Comparison of ENCODE assay signal across 20 cellular contexts in genomic region chr5:103345461-103345860, GRCh38.
DNase-seq lines count a peak whose midpoint lies in the region; ATAC-seq, FAIRE-seq and TF ChIP-seq lines count a peak whose summit lies in the region.
"Had no signal": no experiment of that assay in that cellular context is flagged by ENCODE, and none has a peak within 500 bp of the region (broad histone marks: within the 10 kb centered on the region; RNA-seq: fewer than 3 reads in every experiment).

No MANE protein-coding gene starts in this region.

- DNase-seq in GM12892 (ENCODE audit: insufficient read length) (no peak), GM12878 (ENCODE audit: low read depth, low spot score) (peak; percentile 32)
- no peak for DNase-seq in activated CD4-positive, CD25-positive, alpha-beta regulatory T cell treated with anti-CD3 and anti-CD28 coated beads, Interleukin-2, amount 50 U/mL, for 72 hours
- DNase-seq: CD8-positive, alpha-beta memory T cell; HFFc6; Karpas-422; NCI-H187; NCI-H2107; NCI-H2227 treated with DMSO at 0.1 percent for 48 hours; NCI-H510A treated with DMSO at 0.1 percent for 48 hours; NCI-H82 had no signal

- intact Hi-C loops in GM12878 (cut with micrococcal nuclease; ENCODE audit: unreplicated experiment), result no loop called here

- peak; percentile 48 for FAIRE-seq in GM12892 (lab: Jason Lieb, UNC)
- FAIRE-seq in GM12878 (lab: Jason Lieb, UNC), result peak; percentile 35
- FAIRE-seq: A549, D721Med had no signal

- H3K4me2 ChIP-seq in GM12878 (ENCODE audit: control insufficient read depth, insufficient read depth), result no peak overlapping the region
- H3K4me2 ChIP-seq: A549, BLaER1 had no signal

- H3K79me2 ChIP-seq in GM12878 (ENCODE audit: control insufficient read depth, insufficient read depth, low read length), result no peaks in the 10 kb centered on the region

- no TSS peak for BruUV-seq in GM12878 (replicated peaks; lab: Mats Ljungman, UMichigan)

- no peak overlapping the region for H2AFZ ChIP-seq in GM12878 (ENCODE audit: control insufficient read depth, low read depth, low read length)

- SMC1A ChIA-PET in GM12878 (lab: Charles Lee; ENCODE audit: uncharacterized antibody, unreplicated experiment), result interaction anchor here (1.1 to 2.5 kb wide), 5 partner anchors 10 to 89 kb away, joined by 3 to 10 read pairs (median 5); no protein-coding TSS in a partner anchor

- in situ Hi-C loops in GM12878 (cut with MboI), result no loop called here

- H3K9ac ChIP-seq in GM12878 (ENCODE audit: control insufficient read depth, insufficient read depth, low read length), result no peak overlapping the region
- H3K9ac ChIP-seq: BLaER1 had no signal

- H3K27ac ChIP-seq in GM12878 (ENCODE audit: control insufficient read depth, insufficient read depth), result no peak overlapping the region
- H3K27ac ChIP-seq: A549, BLaER1, SK-N-MC had no signal

- peaks cover 21% of the 10 kb centered on the region for H3K4me1 ChIP-seq in GM12878 (ENCODE audit: control insufficient read depth, insufficient read depth, low read length)
- H3K4me1 ChIP-seq: BLaER1 had no signal

- ATAC-seq in GM21390 (IDR thresholded peaks at IDR 0.05; ENCODE audit: unreplicated experiment) (peak; percentile 64), HG03135 (IDR thresholded peaks at IDR 0.05; ENCODE audit: unreplicated experiment) (peak; percentile 47), GM12878 (peak; percentile 66), HG03354 (IDR thresholded peaks at IDR 0.05; ENCODE audit: poor library complexity, severe bottlenecking, unreplicated experiment) (no peak), HG03469 (IDR thresholded peaks at IDR 0.05; ENCODE audit: unreplicated experiment) (no peak)
- ATAC-seq: A549, Panc1 had no signal

- no peaks in the 10 kb centered on the region for H3K27me3 ChIP-seq in GM12878 (replicated peaks in 1 of 2; ENCODE audit: control insufficient read depth in 2 of 2, insufficient read depth in 2 of 2, low read length in 1 of 2)
- H3K27me3 ChIP-seq: BLaER1 had no signal

- H4K20me1 ChIP-seq in GM12878 (ENCODE audit: control insufficient read depth, insufficient read depth), result no peaks in the 10 kb centered on the region
- H4K20me1 ChIP-seq: BLaER1 had no signal

- no peak for TF ChIP-seq CTCF in GM12878 (IDR thresholded peaks at IDR 0.05 in 2 of 3, conservative IDR thresholded peaks at IDR 0.05 in 1 of 3; ENCODE audit: control insufficient read depth in 2 of 3, extremely low read depth in 1 of 3, insufficient read depth in 1 of 3, low read depth in 3 of 3, low read length in 3 of 3)

- RAD21 ChIA-PET in GM12878 (lab: Charles Lee; ENCODE audit: unreplicated experiment), result interaction anchor here (0.9 to 1.2 kb wide), 2 partner anchors 61 to 83 kb away, joined by 3 read pairs; no protein-coding TSS in a partner anchor

- POLR2A ChIA-PET in GM12878 (lab: Charles Lee), result interaction anchor here (1.7 kb wide), 1 partner anchor 10 kb away, joined by 3 read pairs; no protein-coding TSS in a partner anchor

- no peak overlapping the region for H3K4me3 ChIP-seq in GM12878
- H3K4me3 ChIP-seq: A549, BLaER1, SK-N-MC had no signal

- TF ChIP-seq RAD21 in GM12878 (IDR thresholded peaks at IDR 0.05; ENCODE audit: insufficient read depth, low read depth, low read length), result no peak

- H3K9me3 ChIP-seq in GM12878 (replicated peaks; ENCODE audit: control insufficient read depth, insufficient read depth, low read length), result peaks cover 8% of the 10 kb centered on the region; the same call in 2 of the 3 replicates
- H3K9me3 ChIP-seq: A549 had no signal

- peak in 1 of 2 experiments; percentile 25; a peak in 1 of 4 replicates for TF ChIP-seq EP300 in GM12878 (IDR thresholded peaks at IDR 0.05; ENCODE audit: borderline replicate concordance in 1 of 2, control insufficient read depth in 1 of 2, low read depth in 2 of 2, low read length in 2 of 2)

- no peak for TF ChIP-seq POLR2A in GM12892 (IDR thresholded peaks at IDR 0.05; ENCODE audit: low read depth, low read length)
- no peak for TF ChIP-seq POLR2A in GM12878 (IDR thresholded peaks at IDR 0.05; ENCODE audit: low read depth, low read length)

- WGBS in GM12878 (ENCODE audit: insufficient coverage, insufficient replicate concordance, low lambda C conversion rate, missing lambda C conversion rate), result 23% methylated on average over 3 of the region's 3 CpGs

- no peaks in the 10 kb centered on the region for H3K36me3 ChIP-seq in GM12878 (ENCODE audit: control insufficient read depth in 2 of 2, insufficient read depth in 2 of 2, low read length in 1 of 2)
- H3K36me3 ChIP-seq: BLaER1 had no signal

- CTCF ChIA-PET in GM12878 (lab: Yijun Ruan, JAX), result interaction anchor here (1.7 to 1.9 kb wide), 2 partner anchors 10 to 89 kb away, joined by 4 to 8 read pairs; no protein-coding TSS in a partner anchor

TF ChIP-seq in GM12878, 131 proteins besides CTCF, POLR2A, EP300 and RAD21 (continues in another document):
- TF ChIP-seq IKZF2 (IDR thresholded peaks at IDR 0.05), result peak; percentile 33 to 56; a peak in 2 of 4 replicates
- TF ChIP-seq REST (IDR thresholded peaks at IDR 0.05; ENCODE audit: low read depth, low read length), result no peak
- no peak for TF ChIP-seq DPF2 (IDR thresholded peaks at IDR 0.05)
- no peak for TF ChIP-seq BMI1 (IDR thresholded peaks at IDR 0.05; ENCODE audit: borderline replicate concordance)
- TF ChIP-seq NFIC (IDR thresholded peaks at IDR 0.05; ENCODE audit: low read depth, low read length), result peak; percentile 43
- TF ChIP-seq SPI1 (IDR thresholded peaks at IDR 0.05; ENCODE audit: borderline replicate concordance, insufficient read depth, low read depth, low read length), result peak; percentile 70; the same call in 1 of the 2 replicates
- no peak for TF ChIP-seq ZNF207 (IDR thresholded peaks at IDR 0.05; ENCODE audit: borderline replicate concordance)
- TF ChIP-seq BACH1 (IDR thresholded peaks at IDR 0.05; ENCODE audit: borderline replicate concordance), result no peak
- TF ChIP-seq, protein P1, sequence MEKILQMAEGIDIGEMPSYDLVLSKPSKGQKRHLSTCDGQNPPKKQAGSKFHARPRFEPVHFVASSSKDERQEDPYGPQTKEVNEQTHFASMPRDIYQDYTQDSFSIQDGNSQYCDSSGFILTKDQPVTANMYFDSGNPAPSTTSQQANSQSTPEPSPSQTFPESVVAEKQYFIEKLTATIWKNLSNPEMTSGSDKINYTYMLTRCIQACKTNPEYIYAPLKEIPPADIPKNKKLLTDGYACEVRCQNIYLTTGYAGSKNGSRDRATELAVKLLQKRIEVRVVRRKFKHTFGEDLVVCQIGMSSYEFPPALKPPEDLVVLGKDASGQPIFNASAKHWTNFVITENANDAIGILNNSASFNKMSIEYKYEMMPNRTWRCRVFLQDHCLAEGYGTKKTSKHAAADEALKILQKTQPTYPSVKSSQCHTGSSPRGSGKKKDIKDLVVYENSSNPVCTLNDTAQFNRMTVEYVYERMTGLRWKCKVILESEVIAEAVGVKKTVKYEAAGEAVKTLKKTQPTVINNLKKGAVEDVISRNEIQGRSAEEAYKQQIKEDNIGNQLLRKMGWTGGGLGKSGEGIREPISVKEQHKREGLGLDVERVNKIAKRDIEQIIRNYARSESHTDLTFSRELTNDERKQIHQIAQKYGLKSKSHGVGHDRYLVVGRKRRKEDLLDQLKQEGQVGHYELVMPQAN (conservative IDR thresholded peaks at IDR 0.05), result no peak
- TF ChIP-seq SP1 (IDR thresholded peaks at IDR 0.05; ENCODE audit: low read depth, low read length), result no peak
- TF ChIP-seq NR2C1 (IDR thresholded peaks at IDR 0.05), result no peak
- TF ChIP-seq MEF2A (IDR thresholded peaks at IDR 0.05; ENCODE audit: insufficient read depth, low read depth, low read length), result no peak
- no peak for TF ChIP-seq NR2C2 (IDR thresholded peaks at IDR 0.05; ENCODE audit: borderline replicate concordance, control insufficient read depth, insufficient read length, low read depth)
- TF ChIP-seq POLR2AphosphoS2 (IDR thresholded peaks at IDR 0.05; ENCODE audit: low read depth, low read length), result no peak
- TF ChIP-seq FOXM1 (IDR thresholded peaks at IDR 0.05; ENCODE audit: low read depth, low read length), result no peak
- no peak for TF ChIP-seq FOS (IDR thresholded peaks at IDR 0.05; ENCODE audit: borderline replicate concordance, extremely low read depth, insufficient read length)
- no peak for TF ChIP-seq SREBF1 (IDR thresholded peaks at IDR 0.05; ENCODE audit: low read length)
- TF ChIP-seq RB1 (IDR thresholded peaks at IDR 0.05; ENCODE audit: borderline replicate concordance), result no peak
- no peak for TF ChIP-seq TBL1XR1 (IDR thresholded peaks at IDR 0.05; ENCODE audit: low read depth, low read length)
- TF ChIP-seq JUND (IDR thresholded peaks at IDR 0.05; ENCODE audit: low read depth, low read length), result no peak
- no peak for TF ChIP-seq PAX5 (IDR thresholded peaks at IDR 0.05; ENCODE audit: borderline replicate concordance, low read depth, low read length)

Comparison
In these comparisons a context has a peak if more than half of its experiments do, and no peak if none do; other contexts are left out.
1. ATAC-seq: peak in GM21390 (single experiment), HG03135 (single experiment) and GM12878 (single experiment); none in HG03354 (single experiment) and HG03469 (single experiment).